ENCODE assay signal across 1 cellular context in genomic region chr1:192808588-192809285, GRCh38.
TF ChIP-seq lines count a peak whose summit lies in the region.

Gene RGS2 (plus strand): TSS chr1:192809039. CDS start chr1:192809072, 33 bp downstream.

TF ChIP-seq in SK-N-SH, 30 proteins besides CTCF, POLR2A, EP300 and RAD21 (continued from another document):
- no peak for TF ChIP-seq FOXM1 (IDR thresholded peaks at IDR 0.05; ENCODE audit: low read depth)
